ENCODE assay signal across 1 cellular context in genomic region chr19:12884627-12884925, GRCh38.
TF ChIP-seq lines count a peak whose summit lies in the region.

No MANE protein-coding gene starts in this region.

TF ChIP-seq in HepG2, 621 proteins besides CTCF, POLR2A, EP300 and RAD21:
- TF ChIP-seq DZIP1 (CRISPR knock-in tag; IDR thresholded peaks at IDR 0.05) (no peak), RFXAP (CRISPR knock-in tag; IDR thresholded peaks at IDR 0.05; ENCODE audit: borderline replicate concordance) (no peak), ZNF281 (CRISPR knock-in tag; IDR thresholded peaks at IDR 0.05; ENCODE audit: borderline replicate concordance) (no peak), SNAI1 (CRISPR knock-in tag; IDR thresholded peaks at IDR 0.05; ENCODE audit: borderline replicate concordance) (no peak), ZNF672 (CRISPR knock-in tag; IDR thresholded peaks at IDR 0.05) (no peak), IKZF5 (CRISPR knock-in tag; IDR thresholded peaks at IDR 0.05) (no peak), TCF7L2 (IDR thresholded peaks at IDR 0.05; ENCODE audit: low read depth, low read length) (no peak), ZNF660 (CRISPR knock-in tag; IDR thresholded peaks at IDR 0.05; ENCODE audit: borderline replicate concordance, low read depth) (no peak), PLRG1 (conservative IDR thresholded peaks at IDR 0.05) (no peak), U2AF2 (IDR thresholded peaks at IDR 0.05; ENCODE audit: low read depth, low read length) (no peak), UBTF (CRISPR knock-in tag; IDR thresholded peaks at IDR 0.05) (no peak), NCOR1 (IDR thresholded peaks at IDR 0.05; ENCODE audit: borderline replicate concordance, low read length) (no peak), ARHGAP35 (CRISPR knock-in tag; IDR thresholded peaks at IDR 0.05; ENCODE audit: borderline replicate concordance) (no peak), PAWR (CRISPR knock-in tag; IDR thresholded peaks at IDR 0.05; ENCODE audit: borderline replicate concordance) (no peak), PAF1 (CRISPR knock-in tag; IDR thresholded peaks at IDR 0.05) (no peak), SSRP1 (CRISPR knock-in tag; IDR thresholded peaks at IDR 0.05) (no peak), NFKBIZ (CRISPR knock-in tag; IDR thresholded peaks at IDR 0.05) (no peak), HNRNPH1 (optimal IDR thresholded peaks at IDR 0.05; ENCODE audit: low read depth, low read length) (no peak), HDAC6 (IDR thresholded peaks at IDR 0.05; ENCODE audit: low read depth, low read length) (no peak)
